ENCODE assay signal across 8 cellular contexts in the genomic region with DNA sequence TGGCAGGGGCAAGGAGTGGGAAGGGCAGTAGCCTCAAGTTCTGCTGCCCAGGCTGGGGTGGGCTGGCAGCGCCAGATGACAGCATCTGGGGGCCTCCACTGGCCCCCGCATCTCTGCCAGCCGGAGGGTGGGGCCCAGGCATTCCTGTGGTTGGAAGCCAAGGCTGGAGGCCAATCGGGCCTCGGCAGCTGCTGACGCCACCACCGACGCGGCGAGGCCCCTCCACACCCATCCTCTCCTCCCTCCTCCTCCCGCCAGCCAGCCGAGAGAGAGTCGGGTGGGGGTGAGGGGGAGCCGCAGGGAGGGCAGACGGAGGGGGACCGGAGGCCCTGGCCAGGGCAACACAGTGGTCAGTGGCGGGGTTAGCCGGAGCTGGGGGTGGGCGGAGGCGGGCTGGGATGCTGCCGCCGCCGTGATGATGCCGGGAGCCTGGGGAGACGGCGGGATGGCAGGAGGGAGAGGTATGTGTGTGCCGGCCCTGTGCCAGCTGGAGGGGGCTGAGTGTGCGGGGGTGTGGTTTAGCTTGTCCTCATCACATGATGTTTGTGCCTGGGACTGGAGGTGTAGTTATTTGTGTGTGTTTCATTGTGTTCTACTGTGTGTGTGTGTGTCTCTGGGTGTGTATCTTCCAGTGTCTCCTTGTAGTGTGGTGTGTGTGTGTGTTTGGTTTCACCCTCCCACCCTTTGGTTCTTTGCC. TPM values are rescaled to one million over a fixed set of nuclear protein-coding genes. Genes with fewer than 3 reads are reported as not detected.
A peak's percentile ranks its signal among the peaks of the same experiment; 100 is the strongest.
DNase-seq lines count a peak whose midpoint lies in the region; ATAC-seq and TF ChIP-seq lines count a peak whose summit lies in the region.

No MANE protein-coding gene starts in this region.

- no peaks in the 10 kb centered on the region for H3K9me3 Mint-ChIP-seq in activated CD4-positive, alpha-beta T cell treated with anti-CD3 and anti-CD28 coated beads, Interleukin-2, amount 10 ng/mL, durations not matched to agents 24 days and 14 days
- H3K9me3 Mint-ChIP-seq in activated T-helper 1 cell treated with anti-CD3 and anti-CD28 coated beads, Interleukin-12 subunit alpha, Interleukin-12 subunit beta, Interleukin-2, Interleukin-4 antibody, amounts not matched to agents 30 ng/mL and 10 ng/mL and 1 ng/mL, durations not matched to agents 14 hours and 24 hours and 36 hours = no peaks in the 10 kb centered on the region

- no peaks in the 10 kb centered on the region for H3K36me3 Mint-ChIP-seq in activated CD4-positive, alpha-beta T cell treated with anti-CD3 and anti-CD28 coated beads, Interleukin-2, amount 10 ng/mL, durations not matched to agents 24 days and 14 days (ENCODE audit: low read depth)
- no peaks in the 10 kb centered on the region for H3K36me3 Mint-ChIP-seq in activated T-helper 1 cell treated with anti-CD3 and anti-CD28 coated beads, Interleukin-12 subunit alpha, Interleukin-12 subunit beta, Interleukin-2, Interleukin-4 antibody, amounts not matched to agents 30 ng/mL and 10 ng/mL and 1 ng/mL, durations not matched to agents 14 hours and 24 hours and 36 hours (ENCODE audit: low read depth)

- H3K27ac ChIP-seq in HEK293 (ENCODE audit: extremely low read depth, low read depth, low read length) = peak overlapping the region; percentile 37; the same call in 1 of the 2 replicates
- H3K27ac ChIP-seq in psoas muscle = peak overlapping the region; percentile 91

- POLR2A ChIA-PET in HEK293 (lab: Yijun Ruan, JAX) = interaction anchor here (0.6 to 1.8 kb wide), 8 partner anchors 9 to 404 kb away, joined by 3 to 14 read pairs (median 5); partner anchors contain the start of gene SOCS7

- H3K4me3 Mint-ChIP-seq in activated CD4-positive, alpha-beta T cell treated with anti-CD3 and anti-CD28 coated beads, Interleukin-2, amount 10 ng/mL, durations not matched to agents 24 days and 14 days = no peak overlapping the region
- no peak overlapping the region for H3K4me3 Mint-ChIP-seq in activated T-helper 1 cell treated with anti-CD3 and anti-CD28 coated beads, Interleukin-12 subunit alpha, Interleukin-12 subunit beta, Interleukin-2, Interleukin-4 antibody, amounts not matched to agents 30 ng/mL and 10 ng/mL and 1 ng/mL, durations not matched to agents 14 hours and 24 hours and 36 hours

- H3K9me3 ChIP-seq in HEK293 (ENCODE audit: control insufficient read depth, insufficient read depth, low read depth, low read length) (no peaks in the 10 kb centered on the region), adipocyte (ENCODE audit: control insufficient read depth, low read length) (no peaks in the 10 kb centered on the region), psoas muscle (no peaks in the 10 kb centered on the region)

- no peak overlapping the region for H3K27ac Mint-ChIP-seq in activated CD4-positive, alpha-beta T cell treated with anti-CD3 and anti-CD28 coated beads, Interleukin-2, amount 10 ng/mL, durations not matched to agents 24 days and 14 days
- H3K27ac Mint-ChIP-seq in activated T-helper 1 cell treated with anti-CD3 and anti-CD28 coated beads, Interleukin-12 subunit alpha, Interleukin-12 subunit beta, Interleukin-2, Interleukin-4 antibody, amounts not matched to agents 30 ng/mL and 10 ng/mL and 1 ng/mL, durations not matched to agents 14 hours and 24 hours and 36 hours = no peak overlapping the region

- H3K36me3 ChIP-seq in HEK293 (ENCODE audit: control insufficient read depth in 2 of 2, insufficient read depth in 1 of 2, low read length in 2 of 2) (peaks cover 0 to 5% of the 10 kb centered on the region in 2 experiments; a peak in 1 of 3 replicates), adipocyte (ENCODE audit: control insufficient read depth, insufficient read depth, low read length, severe bottlenecking) (peaks cover 31% of the 10 kb centered on the region), psoas muscle (ENCODE audit: insufficient read depth in 1 of 2, low read depth in 1 of 2) (peaks cover 0 to 65% of the 10 kb centered on the region in 2 donors)

- peak; percentile 83 for ATAC-seq in Right ventricle myocardium inferior
- ATAC-seq in psoas muscle = peak; percentile 79 to 81 (median 80)
- ATAC-seq in HG02610 (IDR thresholded peaks at IDR 0.05; ENCODE audit: unreplicated experiment) = no peak
- ATAC-seq in HG03196 (IDR thresholded peaks at IDR 0.05; ENCODE audit: unreplicated experiment) = no peak

- no peaks in the 10 kb centered on the region for H3K4me1 Mint-ChIP-seq in activated CD4-positive, alpha-beta T cell treated with anti-CD3 and anti-CD28 coated beads, Interleukin-2, amount 10 ng/mL, durations not matched to agents 24 days and 14 days
- no peaks in the 10 kb centered on the region for H3K4me1 Mint-ChIP-seq in activated T-helper 1 cell treated with anti-CD3 and anti-CD28 coated beads, Interleukin-12 subunit alpha, Interleukin-12 subunit beta, Interleukin-2, Interleukin-4 antibody, amounts not matched to agents 30 ng/mL and 10 ng/mL and 1 ng/mL, durations not matched to agents 14 hours and 24 hours and 36 hours (ENCODE audit: low read depth)

- peak; percentile 97 for DNase-seq in adipocyte (ENCODE audit: low read depth)
- peak; percentile 91 for DNase-seq in Right ventricle myocardium inferior (ENCODE audit: missing footprints)
- DNase-seq in psoas muscle = peak; percentile 89 to 92
- no peak for DNase-seq in activated CD4-positive, alpha-beta T cell treated with anti-CD3 and anti-CD28 coated beads, Interleukin-2, amount 10 ng/mL, durations not matched to agents 24 days and 14 days
- DNase-seq in activated T-helper 1 cell treated with anti-CD3 and anti-CD28 coated beads, Interleukin-12 subunit alpha, Interleukin-12 subunit beta, Interleukin-2, Interleukin-4 antibody, amounts not matched to agents 30 ng/mL and 10 ng/mL and 1 ng/mL, durations not matched to agents 14 hours and 24 hours and 36 hours (ENCODE audit: low spot score) = no peak

- H3K9ac ChIP-seq in adipocyte (ENCODE audit: low read length) = peak overlapping the region; percentile 84

- TF ChIP-seq CTCF in HEK293 (tag by site-specific recombination; IDR thresholded peaks at IDR 0.05) = no peak
- TF ChIP-seq CTCF in psoas muscle (IDR thresholded peaks at IDR 0.05) = no peak

- H3K27me3 ChIP-seq in adipocyte (replicated peaks; ENCODE audit: control insufficient read depth, insufficient read depth, low read length) (no peaks in the 10 kb centered on the region), psoas muscle (ENCODE audit: insufficient read depth in 3 of 3, low read length in 2 of 3) (no peaks in the 10 kb centered on the region)

- intact Hi-C loops in Right ventricle myocardium inferior (cut with DNase I) = loop anchor here (1.0 to 5.0 kb wide), 2 partner anchors 10 to 38 kb away; partner anchors contain the start of gene ARHGAP23
- intact Hi-C loops in psoas muscle (cut with DNase I) = loop anchor here in 1 of 2 donors (5.0 kb wide), 1 partner anchor 38 kb away; the partner anchor contains the start of gene ARHGAP23
- intact Hi-C loops in activated CD4-positive, alpha-beta T cell treated with anti-CD3 and anti-CD28 coated beads, Interleukin-2, amount 10 ng/mL, durations not matched to agents 24 days and 14 days (cut with micrococcal nuclease) = no loop called here
- intact Hi-C loops in activated T-helper 1 cell treated with anti-CD3 and anti-CD28 coated beads, Interleukin-12 subunit alpha, Interleukin-12 subunit beta, Interleukin-2, Interleukin-4 antibody, amounts not matched to agents 30 ng/mL and 10 ng/mL and 1 ng/mL, durations not matched to agents 14 hours and 24 hours and 36 hours (cut with micrococcal nuclease) = no loop called here

- H3K4me3 ChIP-seq in HEK293 (ENCODE audit: low read depth, low read length) = peak overlapping the region; percentile 65
- H3K4me3 ChIP-seq in adipocyte (ENCODE audit: low read length) = peak overlapping the region; percentile 78
- peak overlapping the region; percentile 60 for H3K4me3 ChIP-seq in psoas muscle

- H3K4me1 ChIP-seq in HEK293 (ENCODE audit: control insufficient read depth, insufficient read depth, low read length) = peaks cover 11% of the 10 kb centered on the region
- peaks cover 28% of the 10 kb centered on the region for H3K4me1 ChIP-seq in adipocyte (ENCODE audit: control insufficient read depth, insufficient read depth, low read length)
- H3K4me1 ChIP-seq in psoas muscle = peaks cover 45% of the 10 kb centered on the region

- no peaks in the 10 kb centered on the region for H3K27me3 Mint-ChIP-seq in activated CD4-positive, alpha-beta T cell treated with anti-CD3 and anti-CD28 coated beads, Interleukin-2, amount 10 ng/mL, durations not matched to agents 24 days and 14 days
- H3K27me3 Mint-ChIP-seq in activated T-helper 1 cell treated with anti-CD3 and anti-CD28 coated beads, Interleukin-12 subunit alpha, Interleukin-12 subunit beta, Interleukin-2, Interleukin-4 antibody, amounts not matched to agents 30 ng/mL and 10 ng/mL and 1 ng/mL, durations not matched to agents 14 hours and 24 hours and 36 hours (ENCODE audit: insufficient read depth) = no peaks in the 10 kb centered on the region

- WGBS in psoas muscle, 3 donors = 10 to 11% (median 11%) methylated on average over 17 to 28 of the region's 28 CpGs

- CTCF ChIA-PET in HEK293 (lab: Yijun Ruan, JAX) = interaction anchor here (0.6 to 1.6 kb wide), 8 partner anchors 10 to 694 kb away, joined by 3 to 10 read pairs (median 3); no protein-coding TSS in a partner anchor

TF ChIP-seq in HEK293, 187 proteins besides CTCF, POLR2A, EP300 and RAD21 (continues in another document):
- TF ChIP-seq ZNF677 (tag by site-specific recombination; IDR thresholded peaks at IDR 0.05) = no peak
- TF ChIP-seq ZNF335 (tag by site-specific recombination; conservative IDR thresholded peaks at IDR 0.05) = peak; percentile 98
- TF ChIP-seq ZBTB17 (tag by site-specific recombination; IDR thresholded peaks at IDR 0.05) = peak; percentile 68
- peak; percentile 97 for TF ChIP-seq GLIS2 (tag by site-specific recombination; IDR thresholded peaks at IDR 0.05)
- peak; percentile 49; the same call in 1 of the 2 replicates for TF ChIP-seq ZNF76 (tag by site-specific recombination; IDR thresholded peaks at IDR 0.05; ENCODE audit: borderline replicate concordance, low read depth)
- TF ChIP-seq YY1 (tag by site-specific recombination; IDR thresholded peaks at IDR 0.05) = no peak
- TF ChIP-seq KLF10 (tag by site-specific recombination; IDR thresholded peaks at IDR 0.05) = no peak
- peak; percentile 59; the same call in 1 of the 2 replicates for TF ChIP-seq KLF8 (tag by site-specific recombination; IDR thresholded peaks at IDR 0.05)
- TF ChIP-seq SP3 (tag by site-specific recombination; IDR thresholded peaks at IDR 0.05) = peak; percentile 68

RNA-seq across cellular contexts. Expression of gene ARHGAP23, which starts 36.6 kb away (rescaled TPM):
- 67.5 TPM for total RNA-seq in Right ventricle myocardium inferior
- total RNA-seq in psoas muscle = 10 to 100 TPM; 23.6 to 35.8 (median 23.7) TPM
- polyA plus RNA-seq in psoas muscle = 10 to 100 TPM in 1 of 3 donors, 1 to 10 TPM in 2; 7.6 to 11.8 (median 9.6) TPM
- 0.19 and 0.61 TPM in 2 replicates for total RNA-seq in activated CD4-positive, alpha-beta T cell treated with anti-CD3 and anti-CD28 coated beads, Interleukin-2, amount 10 ng/mL, durations not matched to agents 24 days and 14 days
- 0.57 and 0.88 TPM in 2 replicates for total RNA-seq in activated T-helper 1 cell treated with anti-CD3 and anti-CD28 coated beads, Interleukin-12 subunit alpha, Interleukin-12 subunit beta, Interleukin-2, Interleukin-4 antibody, amounts not matched to agents 30 ng/mL and 10 ng/mL and 1 ng/mL, durations not matched to agents 14 hours and 24 hours and 36 hours

Comparison
In these comparisons a context has a peak if more than half of its experiments do, and no peak if none do; other contexts are left out.
1. DNase-seq: peak in adipocyte (single experiment), Right ventricle myocardium inferior (single experiment) and psoas muscle (2 of 2); none in activated CD4-positive, alpha-beta T cell treated with anti-CD3 and anti-CD28 coated beads, Interleukin-2, amount 10 ng/mL, durations not matched to agents 24 days and 14 days (single experiment) and activated T-helper 1 cell treated with anti-CD3 and anti-CD28 coated beads, Interleukin-12 subunit alpha, Interleukin-12 subunit beta, Interleukin-2, Interleukin-4 antibody, amounts not matched to agents 30 ng/mL and 10 ng/mL and 1 ng/mL, durations not matched to agents 14 hours and 24 hours and 36 hours (single experiment).
2. ATAC-seq: peak in Right ventricle myocardium inferior (single experiment) and psoas muscle (4 of 4); none in HG02610 (single experiment) and HG03196 (single experiment).
3. RNA of gene ARHGAP23, which starts 36.6 kb away (total RNA-seq): 67.5 TPM in Right ventricle myocardium inferior (single experiment) and 23.6 to 35.8 TPM in psoas muscle; 0.19 to 0.61 TPM in activated CD4-positive, alpha-beta T cell treated with anti-CD3 and anti-CD28 coated beads, Interleukin-2, amount 10 ng/mL, durations not matched to agents 24 days and 14 days and 0.57 to 0.88 TPM in activated T-helper 1 cell treated with anti-CD3 and anti-CD28 coated beads, Interleukin-12 subunit alpha, Interleukin-12 subunit beta, Interleukin-2, Interleukin-4 antibody, amounts not matched to agents 30 ng/mL and 10 ng/mL and 1 ng/mL, durations not matched to agents 14 hours and 24 hours and 36 hours; every median in the first group is over 10 times any median in the second.
4. Peak in every context shown above with its lines, with median percentiles within 50 percentile points of each other: H3K4me3 ChIP-seq.